In genomic region chr16:28616636-28617035, GRCh38 we compare ENCODE assay signal across 28 cellular contexts. TPM values are rescaled to one million over a fixed set of nuclear protein-coding genes. Genes with fewer than 3 reads are reported as not detected.
DNase-seq lines count a peak whose midpoint lies in the region; ATAC-seq and TF ChIP-seq lines count a peak whose summit lies in the region.
"Had no signal": no experiment of that assay in that cellular context is flagged by ENCODE, and none has a peak within 500 bp of the region (broad histone marks: within the 10 kb centered on the region; RNA-seq: fewer than 3 reads in every experiment).

No MANE protein-coding gene starts in this region.

- no peaks in the 10 kb centered on the region for H4K20me1 ChIP-seq in BLaER1 treated with 17β-estradiol and CSF1 and Interleukin-3, amounts not matched to agents 10 nM and 100 nM
- H4K20me1 ChIP-seq in PC-9 (ENCODE audit: insufficient read depth), result no peaks in the 10 kb centered on the region

- H3K27ac ChIP-seq in BLaER1 treated with 17β-estradiol and CSF1 and Interleukin-3, amounts not matched to agents 10 nM and 100 nM, result peak overlapping the region in 10 of 11 experiments; percentile 84 to 97 (median 94); a peak in 21 of 22 replicates
- H3K27ac ChIP-seq in PC-9, result peak overlapping the region; percentile 54
- H3K27ac ChIP-seq: C4-2B, colonic mucosa, esophagus muscularis mucosa, pancreas, upper lobe of right lung, VCaP had no signal

- no peak for ATAC-seq in effector memory CD8-positive, alpha-beta T cell (replicated peaks)
- ATAC-seq: activated CD8-positive, alpha-beta T cell treated with anti-CD3 and anti-CD28 coated beads, Interleukin-2, amount 10 ng/mL, durations not matched to agents 7 days and 5 days; stimulated activated naive CD8-positive, alpha-beta T cell treated with anti-CD3 and anti-CD28 coated beads, Interleukin-15, Interleukin-2, amounts not matched to agents 100 U/mL and 50 U/mL, for 24 hours; upper lobe of right lung had no signal

- TF ChIP-seq CTCF in PC-9 (conservative IDR thresholded peaks at IDR 0.05) (no peak), HFFc6 (IDR thresholded peaks at IDR 0.05) (no peak)

- peak; percentile 29 for DNase-seq in GF-D8 (lab: John Stamatoyannopoulos, UW)
- peak in 1 of 2 experiments; percentile 56 for DNase-seq in PC-9
- DNase-seq in dedifferentiated amniotic fluid mesenchymal stem cell (ENCODE audit: extremely low spot score), result peak; percentile 12
- DNase-seq in NCI-H82 treated with DMSO at 0.1 percent for 48 hours (lab: John Stamatoyannopoulos, UW; ENCODE audit: unreplicated experiment), result no peak
- no peak for DNase-seq in effector memory CD8-positive, alpha-beta T cell
- DNase-seq in AG08395 (ENCODE audit: low spot score), result no peak
- DNase-seq in HFFc6, result no peak
- DNase-seq: activated CD4-positive, alpha-beta T cell treated with anti-CD3 and anti-CD28 coated beads for 4 hours; activated naive CD8-positive, alpha-beta T cell treated with anti-CD3 and anti-CD28 coated beads, Interleukin-2, amount 10 ng/mL, durations not matched to agents 7 days and 5 days; aorta; GOT3; NCI-H1436 treated with DMSO at 0.1 percent for 48 hours; SK-N-SH; stimulated activated naive CD8-positive, alpha-beta T cell treated with anti-CD3 and anti-CD28 coated beads, Interleukin-15, Interleukin-2, amounts not matched to agents 100 U/mL and 50 U/mL, for 24 hours had no signal

- CTCF ChIA-PET in PC-9 (lab: Charles Lee), result interaction anchor here (0.7 to 1.3 kb wide), 2 partner anchors 19 to 336 kb away, joined by 3 to 5 read pairs; no protein-coding TSS in a partner anchor

- H3K9ac ChIP-seq in BLaER1 treated with 17β-estradiol and CSF1 and Interleukin-3, amounts not matched to agents 10 nM and 100 nM, result peak overlapping the region; percentile 65 to 87 (median 80); a peak in 20 of 22 replicates
- H3K9ac ChIP-seq: SK-N-SH had no signal

- peak overlapping the region in 1 of 2 donors; percentile 9 for H3K27ac Mint-ChIP-seq in effector memory CD8-positive, alpha-beta T cell
- H3K27ac Mint-ChIP-seq in HFFc6, result no peak overlapping the region
- H3K27ac Mint-ChIP-seq: activated CD8-positive, alpha-beta T cell treated with anti-CD3 and anti-CD28 coated beads, Interleukin-2, amount 10 ng/mL, durations not matched to agents 7 days and 5 days; activated T-helper 2 cell treated with anti-CD3 and anti-CD28 coated beads, Interferon-gamma antibody, Interleukin-2, Interleukin-4, amounts not matched to agents 10 μg/mL and 5 μg/mL and 100 μg/mL, durations not matched to agents 14 hours and 24 hours and 36 hours had no signal

- H3K4me1 ChIP-seq in BLaER1 treated with 17β-estradiol and CSF1 and Interleukin-3, amounts not matched to agents 10 nM and 100 nM, result peaks cover 40 to 61% (median 53%) of the 10 kb centered on the region in 10 experiments
- peaks cover 26% of the 10 kb centered on the region for H3K4me1 ChIP-seq in PC-9 (replicated peaks; ENCODE audit: insufficient read depth)
- H3K4me1 ChIP-seq: colonic mucosa, esophagus muscularis mucosa, pancreas, upper lobe of right lung had no signal

- peaks cover 0 to 25% (median 7%) of the 10 kb centered on the region in 11 experiments; a peak in 11 of 22 replicates for H3K36me3 ChIP-seq in BLaER1 treated with 17β-estradiol and CSF1 and Interleukin-3, amounts not matched to agents 10 nM and 100 nM
- peaks cover 15% of the 10 kb centered on the region; the same call in 1 of the 2 replicates for H3K36me3 ChIP-seq in PC-9 (ENCODE audit: low read depth)
- H3K36me3 ChIP-seq: colonic mucosa, MG63, pancreas had no signal

- H3K4me1 Mint-ChIP-seq in effector memory CD8-positive, alpha-beta T cell (ENCODE audit: low read depth in 2 of 2), result peaks cover 1 to 3% of the 10 kb centered on the region in 2 donors
- no peaks in the 10 kb centered on the region for H3K4me1 Mint-ChIP-seq in HFFc6 (ENCODE audit: low read depth)

- H3K4me3 ChIP-seq in BLaER1 treated with 17β-estradiol and CSF1 and Interleukin-3, amounts not matched to agents 10 nM and 100 nM, result peak overlapping the region in 3 of 10 experiments; percentile 11 to 58 (median 45); a peak in 3 of 20 replicates
- H3K4me3 ChIP-seq in PC-9, result no peak overlapping the region
- H3K4me3 ChIP-seq: colonic mucosa, esophagus muscularis mucosa, MG63, pancreas, upper lobe of right lung had no signal

- no peaks in the 10 kb centered on the region for H3K27me3 Mint-ChIP-seq in effector memory CD8-positive, alpha-beta T cell
- H3K27me3 Mint-ChIP-seq in HFFc6 (ENCODE audit: insufficient read depth), result peaks cover 21% of the 10 kb centered on the region
- H3K27me3 Mint-ChIP-seq: activated naive CD8-positive, alpha-beta T cell treated with anti-CD3 and anti-CD28 coated beads, Interleukin-2, amount 10 ng/mL, durations not matched to agents 7 days and 5 days had no signal

- no peaks in the 10 kb centered on the region for H3K27me3 ChIP-seq in BLaER1 treated with 17β-estradiol and CSF1 and Interleukin-3, amounts not matched to agents 10 nM and 100 nM
- H3K27me3 ChIP-seq in PC-9 (ENCODE audit: insufficient read depth, low read depth), result no peaks in the 10 kb centered on the region
- H3K27me3 ChIP-seq: colonic mucosa, esophagus muscularis mucosa, MG63, pancreas, upper lobe of right lung had no signal

- no peaks in the 10 kb centered on the region for H3K9me3 ChIP-seq in BLaER1 treated with 17β-estradiol and CSF1 and Interleukin-3, amounts not matched to agents 10 nM and 100 nM (replicated peaks in 1 of 11)
- no peaks in the 10 kb centered on the region for H3K9me3 ChIP-seq in PC-9 (ENCODE audit: insufficient read depth, low read depth)
- H3K9me3 ChIP-seq: Caco-2, colonic mucosa, esophagus muscularis mucosa, MG63, pancreas, SK-N-SH, upper lobe of right lung had no signal

- POLR2A ChIA-PET in PC-9 (lab: Charles Lee; ENCODE audit: unreplicated experiment), result interaction anchor here (0.7 kb wide), 1 partner anchor 14 kb away, joined by 4 read pairs; no protein-coding TSS in a partner anchor

- intact Hi-C loops in PC-9 (cut with micrococcal nuclease; ENCODE audit: unreplicated experiment), result loop anchor here (5.0 kb wide), 2 partner anchors 64 to 339 kb away; partner anchors contain the start of gene SGF29

- no TSS peak for BruUV-seq in PC-9 (replicated peaks; lab: Mats Ljungman, UMichigan)

- H3K36me3 Mint-ChIP-seq in effector memory CD8-positive, alpha-beta T cell (ENCODE audit: insufficient read depth), result peaks cover 11% of the 10 kb centered on the region
- H3K36me3 Mint-ChIP-seq in HFFc6 (ENCODE audit: low read depth), result no peaks in the 10 kb centered on the region

- H3F3A ChIP-seq in PC-9 (ENCODE audit: insufficient read depth, low read depth), result peaks cover 42% of the 10 kb centered on the region

- H3K4me2 ChIP-seq in BLaER1 treated with 17β-estradiol and CSF1 and Interleukin-3, amounts not matched to agents 10 nM and 100 nM, result peak overlapping the region; percentile 70 to 94 (median 85)
- H3K4me2 ChIP-seq in PC-9, result peak overlapping the region; percentile 31; the same call in 1 of the 2 replicates
- H3K4me2 ChIP-seq: SK-N-SH had no signal

- H2AFZ ChIP-seq in PC-9, result no peak overlapping the region

- peaks cover 28% of the 10 kb centered on the region for H3K79me2 ChIP-seq in PC-9 (ENCODE audit: low read depth)

- H3K9me3 Mint-ChIP-seq in effector memory CD8-positive, alpha-beta T cell, result no peaks in the 10 kb centered on the region
- H3K9me3 Mint-ChIP-seq in HFFc6, result no peaks in the 10 kb centered on the region
- H3K9me3 Mint-ChIP-seq: activated naive CD8-positive, alpha-beta T cell treated with anti-CD3 and anti-CD28 coated beads, Interleukin-2, amount 10 ng/mL, durations not matched to agents 7 days and 5 days; activated T-helper 2 cell treated with anti-CD3 and anti-CD28 coated beads, Interferon-gamma antibody, Interleukin-2, Interleukin-4, amounts not matched to agents 10 μg/mL and 5 μg/mL and 100 μg/mL, durations not matched to agents 14 hours and 24 hours and 36 hours; neural crest cell had no signal

- no peak overlapping the region for H3K4me3 Mint-ChIP-seq in effector memory CD8-positive, alpha-beta T cell
- H3K4me3 Mint-ChIP-seq in HFFc6, result no peak overlapping the region
- H3K4me3 Mint-ChIP-seq: activated CD8-positive, alpha-beta T cell treated with anti-CD3 and anti-CD28 coated beads, Interleukin-2, amount 10 ng/mL, durations not matched to agents 7 days and 5 days; activated naive CD8-positive, alpha-beta T cell treated with anti-CD3 and anti-CD28 coated beads, Interleukin-2, amount 10 ng/mL, durations not matched to agents 7 days and 5 days; neural crest cell had no signal

- H3K9me2 ChIP-seq in PC-9 (ENCODE audit: insufficient read depth), result no peaks in the 10 kb centered on the region
- H3K9me2 ChIP-seq: SK-N-SH had no signal

RNA-seq across cellular contexts. Expression of gene SULT1A1, which starts 6.8 kb away (rescaled TPM):
- total RNA-seq in PC-9 (2021), result 82.0 and 98.8 TPM in 2 replicates
- total RNA-seq in HFFc6 (2021; fragmentation: NEBNext Ultra II Directional; extraction: Animal tissue kit (Norgen Biotek cat#: 25700)), result under 1 TPM in 3 of 6 experiments, not detected in 3; 0.17 to 0.30 (median 0.18) TPM

RNA-seq across cellular contexts. Expression of gene SULT1A2, which starts 19.8 kb away (rescaled TPM):
- total RNA-seq in PC-9 (2021), result 21.8 and 23.0 TPM in 2 replicates
- not detected for total RNA-seq in HFFc6 (2021; fragmentation: NEBNext Ultra II Directional; extraction: Animal tissue kit (Norgen Biotek cat#: 25700))
- total RNA-seq: Daoy, neural crest cell had no signal

RNA-seq across cellular contexts. Expression of gene NPIPB8, which starts 21.2 kb away (rescaled TPM):
- 2.2 and 4.1 TPM in 2 replicates for total RNA-seq in PC-9 (2021)
- total RNA-seq in HFFc6 (2021; fragmentation: NEBNext Ultra II Directional; extraction: Animal tissue kit (Norgen Biotek cat#: 25700)), result under 1 TPM in 2 of 6 experiments, not detected in 4; 0.31 to 0.75 TPM
- total RNA-seq: Daoy, esophagus muscularis mucosa, left ventricle myocardium superior, neural crest cell had no signal

Comparison
In these comparisons a context has a peak if more than half of its experiments do, and no peak if none do; other contexts are left out.
1. DNase-seq: peak in GF-D8 (single experiment) and dedifferentiated amniotic fluid mesenchymal stem cell (single experiment); none in NCI-H82 treated with DMSO at 0.1 percent for 48 hours (single experiment), effector memory CD8-positive, alpha-beta T cell (0 of 3), AG08395 (single experiment) and HFFc6 (single experiment).
2. RNA of gene SULT1A1, which starts 6.8 kb away (total RNA-seq): 82.0 to 98.8 TPM in PC-9; 0.17 to 0.30 TPM in HFFc6; every median in the first group is over 10 times any median in the second.
3. RNA of gene SULT1A2, which starts 19.8 kb away (total RNA-seq): 21.8 to 23.0 TPM in PC-9; not detected in HFFc6; every median in the first group is over 10 times any median in the second.